Comparison of ENCODE assay signal across 12 cellular contexts in the genomic region with DNA sequence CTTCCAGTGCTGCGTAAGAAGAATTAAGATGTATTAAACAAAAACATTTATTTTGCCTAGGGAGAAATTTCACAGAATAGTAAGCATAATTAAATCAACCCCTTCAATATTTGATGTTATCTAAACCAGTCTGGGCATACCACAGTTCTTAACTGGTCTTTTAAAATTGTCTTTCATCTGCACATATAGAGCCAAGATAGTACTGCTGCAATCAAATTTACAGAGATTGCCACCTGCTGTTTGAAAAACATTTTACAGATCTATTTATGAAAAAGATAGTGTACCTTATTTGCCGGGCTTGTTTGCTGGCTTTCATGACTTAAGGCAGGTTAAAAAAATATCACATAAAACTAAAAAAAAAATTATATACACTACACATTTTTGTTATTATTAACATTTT.
DNase-seq lines count a peak whose midpoint lies in the region; ATAC-seq, FAIRE-seq and TF ChIP-seq lines count a peak whose summit lies in the region.
"Had no signal": no experiment of that assay in that cellular context is flagged by ENCODE, and none has a peak within 500 bp of the region (broad histone marks: within the 10 kb centered on the region; RNA-seq: fewer than 3 reads in every experiment).

No MANE protein-coding gene starts in this region.

- no peak for DNase-seq in BE2C
- DNase-seq in RCC 7860 (ENCODE audit: low spot score) = no peak
- DNase-seq in frontal cortex (ENCODE audit: low spot score in 2 of 2) = peak in 1 of 2 donors; percentile 7
- no peak for DNase-seq in GF-D8 (lab: John Stamatoyannopoulos, UW)
- DNase-seq in cerebellar nuclear complex (lab: John Stamatoyannopoulos, UW) = no peak
- DNase-seq in endodermal cell = no peak
- DNase-seq: EL; stimulated activated CD4-positive, alpha-beta T cell treated with anti-CD3 and anti-CD28 coated beads, Interleukin-2, amount 100 ng/mL, for 24 hours had no signal

- peak; percentile 18 for FAIRE-seq in RCC 7860 (lab: Jason Lieb, UNC)
- FAIRE-seq in frontal cortex (lab: Jason Lieb, UNC) = peak; percentile 81
- FAIRE-seq: endothelial cell of umbilical vein had no signal

- H3K4me3 ChIP-seq in BE2C (ENCODE audit: low read depth, low read length) (no peak overlapping the region), endodermal cell (ENCODE audit: low read length) (no peak overlapping the region)
- H3K4me3 ChIP-seq: vagina had no signal

- no peaks in the 10 kb centered on the region for H3K9me3 Mint-ChIP-seq in endodermal cell

- no peak overlapping the region for H3K27ac Mint-ChIP-seq in endodermal cell

- peak; percentile 51 for TF ChIP-seq CTCF in BE2C (IDR thresholded peaks at IDR 0.05; ENCODE audit: low read depth, low read length)
- no peak for TF ChIP-seq CTCF in endodermal cell (conservative IDR thresholded peaks at IDR 0.05)

- H3K36me3 ChIP-seq in BE2C = peaks cover 2% of the 10 kb centered on the region; the same call in 1 of the 2 replicates
- no peaks in the 10 kb centered on the region for H3K36me3 ChIP-seq in endodermal cell (ENCODE audit: control insufficient read depth, insufficient read depth, low read length)
- H3K36me3 ChIP-seq: vagina had no signal

- no peak overlapping the region for H3K27ac ChIP-seq in endodermal cell (ENCODE audit: low read depth, low read length)
- H3K27ac ChIP-seq: vagina had no signal

- H3K4me1 ChIP-seq in BE2C (peaks cover 6% of the 10 kb centered on the region; the same call in 1 of the 2 replicates), endodermal cell (ENCODE audit: control insufficient read depth, insufficient read depth, low read length) (no peaks in the 10 kb centered on the region)
- H3K4me1 ChIP-seq: vagina had no signal

- no peak overlapping the region for H3K9ac ChIP-seq in endodermal cell (ENCODE audit: extremely low read depth, low read length, poor library complexity, severe bottlenecking)

- H3K9me3 ChIP-seq in BE2C = no peaks in the 10 kb centered on the region
- H3K9me3 ChIP-seq in endodermal cell (ENCODE audit: control insufficient read depth, low read length) = no peaks in the 10 kb centered on the region
- H3K9me3 ChIP-seq: vagina had no signal

- H3K27me3 ChIP-seq in BE2C (no peaks in the 10 kb centered on the region), endodermal cell (ENCODE audit: control insufficient read depth, insufficient read depth, low read length, poor library complexity, severe bottlenecking) (no peaks in the 10 kb centered on the region)
- H3K27me3 ChIP-seq: vagina had no signal

- H3K4me1 Mint-ChIP-seq in endodermal cell = peaks cover 2% of the 10 kb centered on the region

- ATAC-seq in GM19351 (IDR thresholded peaks at IDR 0.05; ENCODE audit: unreplicated experiment) (peak; percentile 53), GM18502 (IDR thresholded peaks at IDR 0.05; ENCODE audit: poor library complexity, unreplicated experiment) (no peak)

- 93% methylated on average over 2 of the region's 2 CpGs; no CpG with 5 or more reads in 1 of the 2 experiments for WGBS in endodermal cell (ENCODE audit: insufficient coverage in 1 of 2, insufficient read length in 1 of 2), 2 experiments

- no peak overlapping the region for H3K4me3 Mint-ChIP-seq in endodermal cell

- no peaks in the 10 kb centered on the region for H3K27me3 Mint-ChIP-seq in endodermal cell (ENCODE audit: insufficient read depth)

- H3K36me3 Mint-ChIP-seq in endodermal cell (ENCODE audit: low read depth) = no peaks in the 10 kb centered on the region
